Comparison of ENCODE assay signal across 9 cellular contexts in genomic region chr17:7260151-7260550, GRCh38. TPM values are rescaled to one million over a fixed set of nuclear protein-coding genes. Genes with fewer than 3 reads are reported as not detected.
DNase-seq lines count a peak whose midpoint lies in the region; ATAC-seq and TF ChIP-seq lines count a peak whose summit lies in the region.
"Had no signal": no experiment of that assay in that cellular context is flagged by ENCODE, and none has a peak within 500 bp of the region (broad histone marks: within the 10 kb centered on the region; RNA-seq: fewer than 3 reads in every experiment).

No MANE protein-coding gene starts in this region.

- no peak overlapping the region for H2AFZ ChIP-seq in HCT116 (ENCODE audit: low read depth, low read length, poor library complexity, severe bottlenecking)

- peak overlapping the region; percentile 90 for H3K4me2 ChIP-seq in HCT116 (ENCODE audit: low read length)

- H3K36me3 ChIP-seq in HCT116 (ENCODE audit: control insufficient read depth in 1 of 2, insufficient read depth in 2 of 2, low read length in 2 of 2) = peaks cover 9 to 32% of the 10 kb centered on the region in 2 experiments
- H3K36me3 ChIP-seq in WERI-Rb-1 = peaks cover 46% of the 10 kb centered on the region
- peaks cover 22% of the 10 kb centered on the region for H3K36me3 ChIP-seq in iPS-15b (ENCODE audit: control insufficient read depth, insufficient read depth, low read length)
- H3K36me3 ChIP-seq in prostate gland = no peaks in the 10 kb centered on the region

- TF ChIP-seq CTCF in HCT116 (IDR thresholded peaks at IDR 0.05 in 2 of 3, conservative IDR thresholded peaks at IDR 0.05 in 1 of 3; ENCODE audit: borderline replicate concordance in 1 of 3, insufficient read depth in 1 of 3, low read depth in 2 of 3, low read length in 2 of 3) (no peak), WERI-Rb-1 (IDR thresholded peaks at IDR 0.05; ENCODE audit: low read depth, low read length) (no peak), prostate gland (IDR thresholded peaks at IDR 0.05) (no peak)

- POLR2A ChIA-PET in HCT116 (lab: Charles Lee) = interaction anchor here (0.7 to 3.0 kb wide), 6 partner anchors 18 to 396 kb away, joined by 3 to 15 read pairs (median 6); partner anchors contain the start of genes ACADVL, DLG4 and GABARAP

- TF ChIP-seq RAD21 in HCT116 (IDR thresholded peaks at IDR 0.05; ENCODE audit: low read depth) = no peak

- 81% methylated on average over 4 of the region's 4 CpGs for WGBS in prostate gland

- CTCF ChIA-PET in HCT116 (lab: Charles Lee) = no interaction called here

- no peak for ATAC-seq in HCT116
- no peak for ATAC-seq in activated CD4-positive, CD25-positive, alpha-beta regulatory T cell treated with anti-CD3 and anti-CD28 coated beads, Interleukin-2, amount 50 U/mL, for 24 hours
- ATAC-seq in HG03039 (IDR thresholded peaks at IDR 0.05; ENCODE audit: unreplicated experiment) = no peak

- H3K79me2 ChIP-seq in HCT116 (ENCODE audit: insufficient read depth, low read length) = peaks cover 58% of the 10 kb centered on the region

- H3K27me3 ChIP-seq in HCT116 (ENCODE audit: insufficient read depth, low read length) = no peaks in the 10 kb centered on the region
- no peaks in the 10 kb centered on the region for H3K27me3 ChIP-seq in WERI-Rb-1 (ENCODE audit: insufficient read depth, low read depth, severe bottlenecking)
- H3K27me3 ChIP-seq in iPS-15b (ENCODE audit: control insufficient read depth, insufficient read depth, low read length) = no peaks in the 10 kb centered on the region
- no peaks in the 10 kb centered on the region for H3K27me3 ChIP-seq in prostate gland (replicated peaks; ENCODE audit: insufficient read depth)

- intact Hi-C loops in HCT116 (cut with micrococcal nuclease) (loop anchor here (10.0 kb wide), 1 partner anchor 175 kb away; the partner anchor contains the start of genes FGF11 and TMEM102), prostate gland (cut with DNase I) (no loop called here)

- DNase-seq in HCT116 (ENCODE audit: low read depth, low spot score) = no peak
- no peak for DNase-seq in WERI-Rb-1
- no peak for DNase-seq in prostate gland (ENCODE audit: low spot score)
- DNase-seq in activated naive CD4-positive, alpha-beta T cell (lab: John Stamatoyannopoulos, UW) = no peak
- DNase-seq: NCI-H2227 treated with DMSO at 0.1 percent for 48 hours had no signal

- no peaks in the 10 kb centered on the region for H3K9me3 ChIP-seq in HCT116 (ENCODE audit: control insufficient read depth in 1 of 2, insufficient read depth in 1 of 2, low read depth in 1 of 2, low read length in 2 of 2)
- no peaks in the 10 kb centered on the region for H3K9me3 ChIP-seq in WERI-Rb-1 (ENCODE audit: severe bottlenecking)
- H3K9me3 ChIP-seq in iPS-15b (ENCODE audit: control insufficient read depth, insufficient read depth, low read length) = no peaks in the 10 kb centered on the region
- H3K9me3 ChIP-seq in prostate gland = no peaks in the 10 kb centered on the region

- H3K4me1 ChIP-seq in HCT116 (ENCODE audit: control insufficient read depth in 1 of 2, insufficient read depth in 2 of 2, low read length in 2 of 2) (peaks cover 26 to 48% of the 10 kb centered on the region in 2 experiments), iPS-15b (ENCODE audit: control insufficient read depth, insufficient read depth, low read length) (peaks cover 10% of the 10 kb centered on the region), prostate gland (replicated peaks) (peaks cover 24% of the 10 kb centered on the region)

- TF ChIP-seq POLR2A in HCT116 (IDR thresholded peaks at IDR 0.05; ENCODE audit: borderline replicate concordance, extremely low read depth, insufficient read depth, insufficient read length) (no peak), prostate gland (IDR thresholded peaks at IDR 0.05) (no peak)

- no peaks in the 10 kb centered on the region for H3K9me2 ChIP-seq in HCT116 (ENCODE audit: insufficient read depth)

- H3K9ac ChIP-seq in HCT116 (ENCODE audit: low read length) (peak overlapping the region; percentile 99), iPS-15b (ENCODE audit: low read depth, low read length) (peak overlapping the region; percentile 94)

- no TSS peak for BruUV-seq in HCT116 (replicated peaks; lab: Mats Ljungman, UMichigan)

- H4K20me1 ChIP-seq in HCT116 (ENCODE audit: insufficient read depth) = peaks cover 5% of the 10 kb centered on the region; the same call in 1 of the 2 replicates

- H3K4me3 ChIP-seq in HCT116 (replicated peaks in 1 of 2; ENCODE audit: low read depth in 1 of 2, low read length in 2 of 2) = peak overlapping the region; percentile 98 to 99
- no peak overlapping the region for H3K4me3 ChIP-seq in WERI-Rb-1 (ENCODE audit: low read depth, low read length)
- peak overlapping the region; percentile 98 for H3K4me3 ChIP-seq in iPS-15b (ENCODE audit: low read depth, low read length)
- H3K4me3 ChIP-seq in prostate gland = no peak overlapping the region

- H3K27ac ChIP-seq in HCT116 (ENCODE audit: low read depth, low read length) (peak overlapping the region; percentile 94), WERI-Rb-1 (peak overlapping the region; percentile 71), prostate gland (peak overlapping the region; percentile 84 to 91)
- H3K27ac ChIP-seq: cardiac muscle cell had no signal

- RAD21 ChIA-PET in HCT116 (lab: Charles Lee; ENCODE audit: low non-redundant PET in 1 of 2, low total read pairs in 2 of 2, uncharacterized antibody in 2 of 2, unreplicated experiment in 2 of 2) = no interaction called here

TF ChIP-seq in HCT116, 20 proteins besides CTCF, POLR2A, EP300 and RAD21:
- TF ChIP-seq EZH2 (IDR thresholded peaks at IDR 0.05) (no peak), POLR2AphosphoS5 (IDR thresholded peaks at IDR 0.05; ENCODE audit: low read depth, low read length) (0 out of 2 replicates have a peak, but pooled peaks have one; percentile 6)

RNA-seq across cellular contexts. Expression of gene CLDN7, which starts 2.1 kb away (rescaled TPM):
- total RNA-seq in HCT116 (2021; ENCODE audit: unreplicated experiment) (286 TPM), prostate gland (10 to 100 TPM; 42.0 to 45.8 TPM)
- 506 and 722 TPM in 2 replicates for polyA plus RNA-seq in HCT116 (2012)

RNA-seq across cellular contexts. Expression of gene ELP5, which starts 8.1 kb away (rescaled TPM):
- total RNA-seq in HCT116 (2021; ENCODE audit: unreplicated experiment) (81.7 TPM), prostate gland (10 to 100 TPM; 50.1 to 65.2 TPM)
- 105 and 114 TPM in 2 replicates for polyA plus RNA-seq in HCT116 (2012)

RNA-seq across cellular contexts. Expression of gene CTDNEP1, which starts 8.6 kb away (rescaled TPM):
- total RNA-seq in HCT116 (2021; ENCODE audit: unreplicated experiment) (143 TPM), prostate gland (100 to 1,000 TPM in 1 of 2 donors, 10 to 100 TPM in 1; 61.2 to 107 TPM)
- 152 and 153 TPM in 2 replicates for polyA plus RNA-seq in HCT116 (2012)

RNA-seq across cellular contexts. Expression of gene GABARAP, which starts 17.9 kb away (rescaled TPM):
- total RNA-seq in HCT116 (2021; ENCODE audit: unreplicated experiment) (287 TPM), prostate gland (100 to 1,000 TPM; 493 to 527 TPM)
- polyA plus RNA-seq in HCT116 (2012) = 230 and 278 TPM in 2 replicates

RNA-seq across cellular contexts. Expression of gene PHF23, which starts 20.9 kb away (rescaled TPM):
- 48.5 TPM for total RNA-seq in HCT116 (2021; ENCODE audit: unreplicated experiment)
- 21.5 and 35.2 TPM in 2 replicates for polyA plus RNA-seq in HCT116 (2012)
- 10 to 100 TPM; 41.2 to 92.5 TPM for total RNA-seq in prostate gland

Comparison
In these comparisons a context has a peak if more than half of its experiments do, and no peak if none do; other contexts are left out.
1. H3K4me3 ChIP-seq: peak in HCT116 (2 of 2) and iPS-15b (single experiment); none in WERI-Rb-1 (single experiment) and prostate gland (0 of 2).
2. Peak in every context shown above with its lines, with median percentiles within 50 percentile points of each other: H3K27ac ChIP-seq.